9 cellular contexts compared by ENCODE assay signal in genomic region chr12:86914716-86915115, GRCh38.
DNase-seq lines count a peak whose midpoint lies in the region; ATAC-seq, FAIRE-seq and TF ChIP-seq lines count a peak whose summit lies in the region.
"Had no signal": no experiment of that assay in that cellular context is flagged by ENCODE, and none has a peak within 500 bp of the region (broad histone marks: within the 10 kb centered on the region; RNA-seq: fewer than 3 reads in every experiment).

No MANE protein-coding gene starts in this region.

- H3K9me2 ChIP-seq in neural cell (ENCODE audit: insufficient read depth, low read length), result no peaks in the 10 kb centered on the region

- H3K36me3 ChIP-seq in neural cell (ENCODE audit: insufficient read depth, low read length) (no peaks in the 10 kb centered on the region), pancreas (no peaks in the 10 kb centered on the region)

- no peak overlapping the region for H3K4me3 ChIP-seq in choroid plexus epithelial cell (ENCODE audit: low read depth, low read length)
- no peak overlapping the region for H3K4me3 ChIP-seq in neural cell (ENCODE audit: low read length)
- no peak overlapping the region for H3K4me3 ChIP-seq in pancreas

- peak; percentile 67 for ATAC-seq in GM18868 (IDR thresholded peaks at IDR 0.05; ENCODE audit: unreplicated experiment)
- no peak for ATAC-seq in pancreas
- ATAC-seq in GM21619 (IDR thresholded peaks at IDR 0.05; ENCODE audit: unreplicated experiment), result no peak

- TF ChIP-seq EP300 in neural cell (conservative IDR thresholded peaks at IDR 0.05; ENCODE audit: poor library complexity, severe bottlenecking), result no peak

- TF ChIP-seq CTCF in choroid plexus epithelial cell (conservative IDR thresholded peaks at IDR 0.05; ENCODE audit: low read depth, low read length) (peak; percentile 85), neural cell (IDR thresholded peaks at IDR 0.05; ENCODE audit: poor library complexity, severe bottlenecking) (peak; percentile 23), pancreas (IDR thresholded peaks at IDR 0.05) (no peak)

- no peaks in the 10 kb centered on the region for H3F3A ChIP-seq in neural cell (ENCODE audit: insufficient read depth, low read length, poor library complexity, severe bottlenecking)

- H3K9ac ChIP-seq in neural cell (ENCODE audit: low read length), result no peak overlapping the region

- no peak overlapping the region for H2AFZ ChIP-seq in neural cell (ENCODE audit: low read depth, low read length)

- H3K27ac ChIP-seq in neural cell (ENCODE audit: low read length) (no peak overlapping the region), pancreas (no peak overlapping the region)

- intact Hi-C loops in pancreas (cut with DNase I), result no loop called here

- H4K20me1 ChIP-seq in neural cell (ENCODE audit: insufficient read depth), result no peaks in the 10 kb centered on the region

- no peaks in the 10 kb centered on the region for H3K4me1 ChIP-seq in pancreas

- no peak overlapping the region for H3K4me2 ChIP-seq in neural cell (ENCODE audit: low read length)

- DNase-seq in NCI-H2081 treated with DMSO at 0.1 percent for 48 hours (lab: John Stamatoyannopoulos, UW) (peak; percentile 1), choroid plexus epithelial cell (ENCODE audit: low read depth) (peak; percentile 85), pancreas (no peak), activated gamma-delta T cell (lab: John Stamatoyannopoulos, UW) (no peak), GF-D8 (lab: John Stamatoyannopoulos, UW) (no peak)
- DNase-seq: stimulated activated CD4-positive, alpha-beta T cell treated with anti-CD3 and anti-CD28 coated beads, Interleukin-4, amount 100 ng/mL, for 4 hours had no signal

- H3K9me3 ChIP-seq in neural cell (ENCODE audit: low read length) (no peaks in the 10 kb centered on the region), pancreas (no peaks in the 10 kb centered on the region)

- no peaks in the 10 kb centered on the region for H3K27me3 ChIP-seq in neural cell (ENCODE audit: insufficient read depth, low read depth, low read length)
- no peaks in the 10 kb centered on the region for H3K27me3 ChIP-seq in pancreas

- no peaks in the 10 kb centered on the region for H3K79me2 ChIP-seq in neural cell (replicated peaks; ENCODE audit: insufficient read depth, low read length)

- no peak for FAIRE-seq in pancreas (lab: Jason Lieb, UNC)

- peak; percentile 17 for TF ChIP-seq RAD21 in neural cell (conservative IDR thresholded peaks at IDR 0.05)

TF ChIP-seq in neural cell, 6 proteins besides CTCF, POLR2A, EP300 and RAD21:
- TF ChIP-seq TAF1 (IDR thresholded peaks at IDR 0.05; ENCODE audit: low read depth) (no peak), SMC3 (conservative IDR thresholded peaks at IDR 0.05; ENCODE audit: poor library complexity) (no peak), MXI1 (conservative IDR thresholded peaks at IDR 0.05; ENCODE audit: poor library complexity, severe bottlenecking) (no peak), REST (IDR thresholded peaks at IDR 0.05; ENCODE audit: borderline replicate concordance) (no peak), POLR2AphosphoS5 (IDR thresholded peaks at IDR 0.05) (no peak), EZH2 (IDR thresholded peaks at IDR 0.05; ENCODE audit: borderline replicate concordance, insufficient read depth, low read length, poor library complexity, severe bottlenecking) (no peak)
TF ChIP-seq in neural cell: peak in this region for 0.

Comparison
In these comparisons a context has a peak if more than half of its experiments do, and no peak if none do; other contexts are left out.
1. DNase-seq: peak in NCI-H2081 treated with DMSO at 0.1 percent for 48 hours (single experiment) and choroid plexus epithelial cell (single experiment); none in pancreas (0 of 6), activated gamma-delta T cell (single experiment) and GF-D8 (single experiment).
2. CTCF ChIP-seq: peak in choroid plexus epithelial cell (single experiment) and neural cell (single experiment); none in pancreas (0 of 4).